ENCODE assay signal across 31 cellular contexts in genomic region chr11:58057481-58057880, GRCh38. TPM values are rescaled to one million over a fixed set of nuclear protein-coding genes. Genes with fewer than 3 reads are reported as not detected.
DNase-seq lines count a peak whose midpoint lies in the region; TF ChIP-seq lines count a peak whose summit lies in the region.
"Had no signal": no experiment of that assay in that cellular context is flagged by ENCODE, and none has a peak within 500 bp of the region (broad histone marks: within the 10 kb centered on the region; RNA-seq: fewer than 3 reads in every experiment).

No MANE protein-coding gene starts in this region.

- H3K79me2 ChIP-seq in trophoblast cell (ENCODE audit: control insufficient read depth, insufficient read depth, low read length, poor library complexity) = peaks cover 2% of the 10 kb centered on the region

- WGBS in trophoblast cell (ENCODE audit: extremely low coverage, insufficient coverage, insufficient read length) = no CpG with 5 or more reads among the region's 3 CpGs
- 64 to 75% (median 69%) methylated on average over 3 of the region's 3 CpGs for WGBS in spleen, 5 donors

- intact Hi-C loops in spleen (cut with DNase I; ENCODE audit: low total_unique reads) (no loop called here), head of caudate nucleus (cut with DNase I) (no loop called here)

- no peak for TF ChIP-seq CTCF in fibroblast of villous mesenchyme (IDR thresholded peaks at IDR 0.05; ENCODE audit: insufficient read depth, low read depth, low read length)
- TF ChIP-seq CTCF in spleen (IDR thresholded peaks at IDR 0.05 in 8 of 11, conservative IDR thresholded peaks at IDR 0.05 in 3 of 11) = no peak

- no peak for TF ChIP-seq POLR2A in spleen (IDR thresholded peaks at IDR 0.05)

- H2BK120ac ChIP-seq in trophoblast cell (ENCODE audit: insufficient read depth, low read length, poor library complexity) = no peak overlapping the region

- peaks cover 7 to 11% of the 10 kb centered on the region in 2 experiments for H3K4me1 ChIP-seq in trophoblast cell (ENCODE audit: control insufficient read depth in 1 of 2, insufficient read depth in 2 of 2, low read length in 2 of 2)
- no peaks in the 10 kb centered on the region for H3K4me1 ChIP-seq in spleen
- H3K4me1 ChIP-seq: BE2C, colonic mucosa had no signal

- H2BK5ac ChIP-seq in trophoblast cell (ENCODE audit: low read depth, low read length, poor library complexity) = no peak overlapping the region

- no peak overlapping the region for H3K9ac ChIP-seq in trophoblast cell (ENCODE audit: low read length)

- H3K9me3 ChIP-seq in trophoblast cell (ENCODE audit: insufficient read depth, low read depth, low read length) = no peaks in the 10 kb centered on the region
- H3K9me3 ChIP-seq in spleen = no peaks in the 10 kb centered on the region
- H3K9me3 ChIP-seq: BE2C, colonic mucosa, testis had no signal

- H3K27ac ChIP-seq in trophoblast cell (ENCODE audit: low read depth, low read length) (no peak overlapping the region), spleen (no peak overlapping the region)
- H3K27ac ChIP-seq: cardiac muscle cell, colonic mucosa had no signal

- peak; percentile 47 for DNase-seq in EH (ENCODE audit: low read depth)
- DNase-seq in amniotic epithelial cell (ENCODE audit: low read depth) = peak; percentile 68
- peak; percentile 10 for DNase-seq in fibroblast of villous mesenchyme (ENCODE audit: low read depth)
- DNase-seq in trophoblast cell = peak; percentile 93 to 94
- no peak for DNase-seq in NAMALWA (ENCODE audit: low spot score)
- no peak for DNase-seq in spleen
- no peak for DNase-seq in head of caudate nucleus
- DNase-seq: activated CD4-positive, alpha-beta T cell treated with anti-CD3 and anti-CD28 coated beads for 1 hour; activated CD8-positive, alpha-beta memory T cell treated with anti-CD3 and anti-CD28 coated beads, Interleukin-2, amount 50 U/mL, for 48 hours; activated CD8-positive, alpha-beta T cell treated with anti-CD3 and anti-CD28 coated beads for 36 hours; activated naive CD4-positive, alpha-beta T cell treated with anti-CD3 and anti-CD28 coated beads, Interleukin-2, amount 10 ng/mL, durations not matched to agents 7 days and 5 days; amniotic stem cell; BE2C; CD8-positive, alpha-beta memory T cell; effector CD4-positive, alpha-beta T cell; natural killer cell; NCI-H1694 treated with DMSO at 0.1 percent for 48 hours; NCI-H82; occipital lobe; SIG-M5; stimulated activated naive CD4-positive, alpha-beta T cell; testis had no signal

- no peaks in the 10 kb centered on the region for H3K27me3 ChIP-seq in trophoblast cell (ENCODE audit: insufficient read depth, low read length)
- no peaks in the 10 kb centered on the region for H3K27me3 ChIP-seq in spleen (replicated peaks in 1 of 7)
- H3K27me3 ChIP-seq: BE2C, cardiac muscle cell, colonic mucosa, testis had no signal

- H3K4me3 ChIP-seq in fibroblast of villous mesenchyme (ENCODE audit: low read depth, low read length) (no peak overlapping the region), trophoblast cell (ENCODE audit: low read depth, low read length) (no peak overlapping the region), spleen (no peak overlapping the region)
- H3K4me3 ChIP-seq: cardiac muscle cell, colonic mucosa, testis had no signal

- H2AFZ ChIP-seq in trophoblast cell (ENCODE audit: insufficient read depth, low read length, poor library complexity) = no peak overlapping the region

- H3K23ac ChIP-seq in trophoblast cell (ENCODE audit: low read length) = no peak overlapping the region

- no peak overlapping the region for H2AK5ac ChIP-seq in trophoblast cell (ENCODE audit: low read length)

- peaks cover 5% of the 10 kb centered on the region for H3K79me1 ChIP-seq in trophoblast cell (ENCODE audit: low read length)

- H3K4ac ChIP-seq in trophoblast cell (ENCODE audit: low read depth, low read length) = no peak overlapping the region

- no peak overlapping the region for H3K14ac ChIP-seq in trophoblast cell (ENCODE audit: low read length)

- H3K18ac ChIP-seq in trophoblast cell (ENCODE audit: low read length) = no peak overlapping the region

- no peak overlapping the region for H4K91ac ChIP-seq in trophoblast cell (ENCODE audit: low read depth, low read length)

- H3K36me3 ChIP-seq in trophoblast cell (ENCODE audit: control insufficient read depth in 1 of 2, insufficient read depth in 2 of 2, low read length in 2 of 2) (no peaks in the 10 kb centered on the region), spleen (no peaks in the 10 kb centered on the region)
- H3K36me3 ChIP-seq: BE2C, cardiac muscle cell, colonic mucosa had no signal

- no peak overlapping the region for H3K4me2 ChIP-seq in trophoblast cell (ENCODE audit: low read length)

- no peak overlapping the region for H2BK12ac ChIP-seq in trophoblast cell (ENCODE audit: low read length)

- no peak overlapping the region for H4K12ac ChIP-seq in trophoblast cell (ENCODE audit: low read depth, low read length)

- H4K8ac ChIP-seq in trophoblast cell (ENCODE audit: low read depth, low read length) = no peak overlapping the region

RNA-seq across cellular contexts. Expression of gene OR6Q1, which starts 26.7 kb away (rescaled TPM):
- total RNA-seq in fibroblast of villous mesenchyme (not detected in 2 replicates), spleen (not detected)
- not detected in 2 replicates for polyA plus RNA-seq in trophoblast cell (2013)
- polyA plus RNA-seq in spleen = not detected
- total RNA-seq: A673; activated CD8-positive, alpha-beta T cell treated with anti-CD3 and anti-CD28 coated beads for 36 hours; activated T-helper 1 cell treated with anti-CD3 and anti-CD28 coated beads, Interleukin-12 subunit alpha, Interleukin-12 subunit beta, Interleukin-2, Interleukin-4 antibody, amounts not matched to agents 30 ng/mL and 10 ng/mL and 1 ng/mL, durations not matched to agents 14 hours and 24 hours and 36 hours; cardiac muscle cell; CD8-positive, alpha-beta memory T cell; colonic mucosa; kidney; lower leg skin; natural killer cell; NCI-H460; occipital lobe; skeletal muscle tissue; urinary bladder had no signal
- polyA plus RNA-seq: cardiac muscle cell; CD8-positive, alpha-beta memory T cell; urinary bladder had no signal

RNA-seq across cellular contexts. Expression of gene OR9Q1, which starts 33.8 kb away (rescaled TPM):
- total RNA-seq in fibroblast of villous mesenchyme = not detected in 2 replicates
- polyA plus RNA-seq in trophoblast cell (2013) = not detected in 2 replicates
- not detected for total RNA-seq in spleen
- polyA plus RNA-seq in spleen = not detected
- total RNA-seq: A673; activated CD8-positive, alpha-beta T cell treated with anti-CD3 and anti-CD28 coated beads for 36 hours; activated T-helper 1 cell treated with anti-CD3 and anti-CD28 coated beads, Interleukin-12 subunit alpha, Interleukin-12 subunit beta, Interleukin-2, Interleukin-4 antibody, amounts not matched to agents 30 ng/mL and 10 ng/mL and 1 ng/mL, durations not matched to agents 14 hours and 24 hours and 36 hours; cardiac muscle cell; CD8-positive, alpha-beta memory T cell; colonic mucosa; kidney; lower leg skin; natural killer cell; NCI-H460; occipital lobe; skeletal muscle tissue; urinary bladder had no signal
- polyA plus RNA-seq: cardiac muscle cell; CD8-positive, alpha-beta memory T cell; urinary bladder had no signal

Comparison
In these comparisons a context has a peak if more than half of its experiments do, and no peak if none do; other contexts are left out.
1. DNase-seq: peak in EH (single experiment), amniotic epithelial cell (single experiment), fibroblast of villous mesenchyme (single experiment) and trophoblast cell (2 of 2); none in NAMALWA (single experiment), spleen (single experiment) and head of caudate nucleus (0 of 42).